1 cellular context compared by ENCODE assay signal in the genomic region with DNA sequence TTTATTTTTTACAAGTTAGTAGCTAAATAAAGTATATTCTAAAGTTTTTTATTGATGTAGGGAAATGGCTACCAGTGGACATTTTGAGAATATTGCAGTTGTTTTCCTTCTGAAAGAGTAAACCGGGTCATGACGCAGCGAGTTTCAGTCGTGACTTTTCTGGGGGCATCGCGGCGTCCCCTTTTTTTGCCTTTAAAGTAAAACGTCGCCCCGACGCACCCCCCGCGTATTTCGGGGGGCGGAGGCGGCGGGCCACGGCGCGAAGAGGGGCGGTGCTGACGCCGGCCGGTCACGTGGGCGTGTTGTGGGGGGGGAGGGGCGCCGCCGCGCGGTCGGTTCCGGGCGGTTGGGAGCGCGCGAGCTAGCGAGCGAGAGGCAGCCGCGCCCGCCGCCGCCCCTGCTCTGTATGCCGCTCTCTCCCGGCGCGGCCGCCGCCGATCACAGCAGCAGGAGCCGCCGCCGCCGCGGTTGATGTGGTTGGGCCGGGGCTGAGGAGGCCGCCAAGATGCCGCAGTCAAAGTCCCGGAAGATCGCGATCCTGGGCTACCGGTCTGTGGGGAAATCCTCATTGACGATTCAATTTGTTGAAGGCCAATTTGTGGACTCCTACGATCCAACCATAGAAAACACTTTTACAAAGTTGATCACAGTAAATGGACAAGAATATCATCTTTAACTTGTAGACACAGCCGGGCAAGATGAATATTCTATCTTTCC.
TF ChIP-seq lines count a peak whose summit lies in the region.
"Not testable (repeated sequence)": the region's sequence is repeated elsewhere in the genome, so short reads cannot be mapped to it uniquely, and the experiment has no call there.

No MANE protein-coding gene starts in this region.

TF ChIP-seq in K562, 482 proteins besides CTCF, POLR2A, EP300 and RAD21 (continued from another document):
- peak in 1 of 2 experiments; percentile 46 for TF ChIP-seq E2F6 (IDR thresholded peaks at IDR 0.05; ENCODE audit: borderline replicate concordance in 1 of 2, extremely low read depth in 1 of 2, insufficient read depth in 1 of 2, insufficient read length in 1 of 2, low read depth in 1 of 2, low read length in 1 of 2, poor library complexity in 1 of 2, severe bottlenecking in 1 of 2)
- 0 out of 2 replicates have a peak, but pooled peaks have one; percentile 30 for TF ChIP-seq EP400 (IDR thresholded peaks at IDR 0.05)
- TF ChIP-seq RB1 (IDR thresholded peaks at IDR 0.05; ENCODE audit: low read depth): 0 out of 2 replicates have a peak, but pooled peaks have one; percentile 35
- TF ChIP-seq CREM (IDR thresholded peaks at IDR 0.05; ENCODE audit: low read depth): peak; percentile 32; the same call in 1 of the 2 replicates
- TF ChIP-seq, protein P1, sequence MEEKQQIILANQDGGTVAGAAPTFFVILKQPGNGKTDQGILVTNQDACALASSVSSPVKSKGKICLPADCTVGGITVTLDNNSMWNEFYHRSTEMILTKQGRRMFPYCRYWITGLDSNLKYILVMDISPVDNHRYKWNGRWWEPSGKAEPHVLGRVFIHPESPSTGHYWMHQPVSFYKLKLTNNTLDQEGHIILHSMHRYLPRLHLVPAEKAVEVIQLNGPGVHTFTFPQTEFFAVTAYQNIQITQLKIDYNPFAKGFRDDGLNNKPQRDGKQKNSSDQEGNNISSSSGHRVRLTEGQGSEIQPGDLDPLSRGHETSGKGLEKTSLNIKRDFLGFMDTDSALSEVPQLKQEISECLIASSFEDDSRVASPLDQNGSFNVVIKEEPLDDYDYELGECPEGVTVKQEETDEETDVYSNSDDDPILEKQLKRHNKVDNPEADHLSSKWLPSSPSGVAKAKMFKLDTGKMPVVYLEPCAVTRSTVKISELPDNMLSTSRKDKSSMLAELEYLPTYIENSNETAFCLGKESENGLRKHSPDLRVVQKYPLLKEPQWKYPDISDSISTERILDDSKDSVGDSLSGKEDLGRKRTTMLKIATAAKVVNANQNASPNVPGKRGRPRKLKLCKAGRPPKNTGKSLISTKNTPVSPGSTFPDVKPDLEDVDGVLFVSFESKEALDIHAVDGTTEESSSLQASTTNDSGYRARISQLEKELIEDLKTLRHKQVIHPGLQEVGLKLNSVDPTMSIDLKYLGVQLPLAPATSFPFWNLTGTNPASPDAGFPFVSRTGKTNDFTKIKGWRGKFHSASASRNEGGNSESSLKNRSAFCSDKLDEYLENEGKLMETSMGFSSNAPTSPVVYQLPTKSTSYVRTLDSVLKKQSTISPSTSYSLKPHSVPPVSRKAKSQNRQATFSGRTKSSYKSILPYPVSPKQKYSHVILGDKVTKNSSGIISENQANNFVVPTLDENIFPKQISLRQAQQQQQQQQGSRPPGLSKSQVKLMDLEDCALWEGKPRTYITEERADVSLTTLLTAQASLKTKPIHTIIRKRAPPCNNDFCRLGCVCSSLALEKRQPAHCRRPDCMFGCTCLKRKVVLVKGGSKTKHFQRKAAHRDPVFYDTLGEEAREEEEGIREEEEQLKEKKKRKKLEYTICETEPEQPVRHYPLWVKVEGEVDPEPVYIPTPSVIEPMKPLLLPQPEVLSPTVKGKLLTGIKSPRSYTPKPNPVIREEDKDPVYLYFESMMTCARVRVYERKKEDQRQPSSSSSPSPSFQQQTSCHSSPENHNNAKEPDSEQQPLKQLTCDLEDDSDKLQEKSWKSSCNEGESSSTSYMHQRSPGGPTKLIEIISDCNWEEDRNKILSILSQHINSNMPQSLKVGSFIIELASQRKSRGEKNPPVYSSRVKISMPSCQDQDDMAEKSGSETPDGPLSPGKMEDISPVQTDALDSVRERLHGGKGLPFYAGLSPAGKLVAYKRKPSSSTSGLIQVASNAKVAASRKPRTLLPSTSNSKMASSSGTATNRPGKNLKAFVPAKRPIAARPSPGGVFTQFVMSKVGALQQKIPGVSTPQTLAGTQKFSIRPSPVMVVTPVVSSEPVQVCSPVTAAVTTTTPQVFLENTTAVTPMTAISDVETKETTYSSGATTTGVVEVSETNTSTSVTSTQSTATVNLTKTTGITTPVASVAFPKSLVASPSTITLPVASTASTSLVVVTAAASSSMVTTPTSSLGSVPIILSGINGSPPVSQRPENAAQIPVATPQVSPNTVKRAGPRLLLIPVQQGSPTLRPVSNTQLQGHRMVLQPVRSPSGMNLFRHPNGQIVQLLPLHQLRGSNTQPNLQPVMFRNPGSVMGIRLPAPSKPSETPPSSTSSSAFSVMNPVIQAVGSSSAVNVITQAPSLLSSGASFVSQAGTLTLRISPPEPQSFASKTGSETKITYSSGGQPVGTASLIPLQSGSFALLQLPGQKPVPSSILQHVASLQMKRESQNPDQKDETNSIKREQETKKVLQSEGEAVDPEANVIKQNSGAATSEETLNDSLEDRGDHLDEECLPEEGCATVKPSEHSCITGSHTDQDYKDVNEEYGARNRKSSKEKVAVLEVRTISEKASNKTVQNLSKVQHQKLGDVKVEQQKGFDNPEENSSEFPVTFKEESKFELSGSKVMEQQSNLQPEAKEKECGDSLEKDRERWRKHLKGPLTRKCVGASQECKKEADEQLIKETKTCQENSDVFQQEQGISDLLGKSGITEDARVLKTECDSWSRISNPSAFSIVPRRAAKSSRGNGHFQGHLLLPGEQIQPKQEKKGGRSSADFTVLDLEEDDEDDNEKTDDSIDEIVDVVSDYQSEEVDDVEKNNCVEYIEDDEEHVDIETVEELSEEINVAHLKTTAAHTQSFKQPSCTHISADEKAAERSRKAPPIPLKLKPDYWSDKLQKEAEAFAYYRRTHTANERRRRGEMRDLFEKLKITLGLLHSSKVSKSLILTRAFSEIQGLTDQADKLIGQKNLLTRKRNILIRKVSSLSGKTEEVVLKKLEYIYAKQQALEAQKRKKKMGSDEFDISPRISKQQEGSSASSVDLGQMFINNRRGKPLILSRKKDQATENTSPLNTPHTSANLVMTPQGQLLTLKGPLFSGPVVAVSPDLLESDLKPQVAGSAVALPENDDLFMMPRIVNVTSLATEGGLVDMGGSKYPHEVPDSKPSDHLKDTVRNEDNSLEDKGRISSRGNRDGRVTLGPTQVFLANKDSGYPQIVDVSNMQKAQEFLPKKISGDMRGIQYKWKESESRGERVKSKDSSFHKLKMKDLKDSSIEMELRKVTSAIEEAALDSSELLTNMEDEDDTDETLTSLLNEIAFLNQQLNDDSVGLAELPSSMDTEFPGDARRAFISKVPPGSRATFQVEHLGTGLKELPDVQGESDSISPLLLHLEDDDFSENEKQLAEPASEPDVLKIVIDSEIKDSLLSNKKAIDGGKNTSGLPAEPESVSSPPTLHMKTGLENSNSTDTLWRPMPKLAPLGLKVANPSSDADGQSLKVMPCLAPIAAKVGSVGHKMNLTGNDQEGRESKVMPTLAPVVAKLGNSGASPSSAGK (IDR thresholded peaks at IDR 0.05): peak; percentile 49
- peak; percentile 22 to 29; a peak in 2 of 4 replicates for TF ChIP-seq NRF1 (conservative IDR thresholded peaks at IDR 0.05 in 1 of 2, IDR thresholded peaks at IDR 0.05 in 1 of 2)
- TF ChIP-seq CTBP1 (IDR thresholded peaks at IDR 0.05; ENCODE audit: borderline replicate concordance): 0 out of 2 replicates have a peak, but pooled peaks have one; percentile 39
- TF ChIP-seq, protein P2, sequence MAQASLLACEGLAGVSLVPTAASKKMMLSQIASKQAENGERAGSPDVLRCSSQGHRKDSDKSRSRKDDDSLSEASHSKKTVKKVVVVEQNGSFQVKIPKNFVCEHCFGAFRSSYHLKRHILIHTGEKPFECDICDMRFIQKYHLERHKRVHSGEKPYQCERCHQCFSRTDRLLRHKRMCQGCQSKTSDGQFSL (CRISPR knock-in tag; IDR thresholded peaks at IDR 0.05): peak; percentile 42; the same call in 1 of the 2 replicates
- TF ChIP-seq, protein P2 (tag; IDR thresholded peaks at IDR 0.05): not testable (repeated sequence)
- TF ChIP-seq GMEB1 (CRISPR knock-in tag; IDR thresholded peaks at IDR 0.05): peak; percentile 44; the same call in 1 of the 2 replicates
- TF ChIP-seq NFE2 (IDR thresholded peaks at IDR 0.05; ENCODE audit: low read depth): 0 out of 2 replicates have a peak, but pooled peaks have one; percentile 23
- TF ChIP-seq, protein P3, sequence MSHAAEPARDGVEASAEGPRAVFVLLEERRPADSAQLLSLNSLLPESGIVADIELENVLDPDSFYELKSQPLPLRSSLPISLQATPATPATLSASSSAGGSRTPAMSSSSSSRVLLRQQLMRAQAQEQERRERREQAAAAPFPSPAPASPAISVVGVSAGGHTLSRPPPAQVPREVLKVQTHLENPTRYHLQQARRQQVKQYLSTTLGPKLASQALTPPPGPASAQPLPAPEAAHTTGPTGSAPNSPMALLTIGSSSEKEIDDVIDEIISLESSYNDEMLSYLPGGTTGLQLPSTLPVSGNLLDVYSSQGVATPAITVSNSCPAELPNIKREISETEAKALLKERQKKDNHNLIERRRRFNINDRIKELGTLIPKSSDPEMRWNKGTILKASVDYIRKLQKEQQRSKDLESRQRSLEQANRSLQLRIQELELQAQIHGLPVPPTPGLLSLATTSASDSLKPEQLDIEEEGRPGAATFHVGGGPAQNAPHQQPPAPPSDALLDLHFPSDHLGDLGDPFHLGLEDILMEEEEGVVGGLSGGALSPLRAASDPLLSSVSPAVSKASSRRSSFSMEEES (CRISPR knock-in tag; IDR thresholded peaks at IDR 0.05): peak; percentile 65
- TF ChIP-seq SMAD4 (CRISPR knock-in tag; conservative IDR thresholded peaks at IDR 0.05): peak; percentile 38; the same call in 1 of the 2 replicates
- peak; percentile 36; the same call in 1 of the 2 replicates for TF ChIP-seq TOE1 (IDR thresholded peaks at IDR 0.05; ENCODE audit: borderline replicate concordance)
- not testable (repeated sequence) for TF ChIP-seq TOE1 (CRISPR knock-in tag; IDR thresholded peaks at IDR 0.05; ENCODE audit: borderline replicate concordance, low read depth)
- TF ChIP-seq POLR2G (IDR thresholded peaks at IDR 0.05; ENCODE audit: low read depth, low read length): peak; percentile 25; the same call in 1 of the 2 replicates
- TF ChIP-seq VEZF1 (CRISPR knock-in tag; IDR thresholded peaks at IDR 0.05): peak; percentile 77
- TF ChIP-seq L3MBTL2 (IDR thresholded peaks at IDR 0.05): peak; percentile 60
- TF ChIP-seq, protein P4, sequence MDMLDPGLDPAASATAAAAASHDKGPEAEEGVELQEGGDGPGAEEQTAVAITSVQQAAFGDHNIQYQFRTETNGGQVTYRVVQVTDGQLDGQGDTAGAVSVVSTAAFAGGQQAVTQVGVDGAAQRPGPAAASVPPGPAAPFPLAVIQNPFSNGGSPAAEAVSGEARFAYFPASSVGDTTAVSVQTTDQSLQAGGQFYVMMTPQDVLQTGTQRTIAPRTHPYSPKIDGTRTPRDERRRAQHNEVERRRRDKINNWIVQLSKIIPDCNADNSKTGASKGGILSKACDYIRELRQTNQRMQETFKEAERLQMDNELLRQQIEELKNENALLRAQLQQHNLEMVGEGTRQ (CRISPR knock-in tag; IDR thresholded peaks at IDR 0.05): 0 out of 2 replicates have a peak, but pooled peaks have one; percentile 36
- 0 out of 2 replicates have a peak, but pooled peaks have one; percentile 29 for TF ChIP-seq MAX (CRISPR knock-in tag; IDR thresholded peaks at IDR 0.05)
- peak in 1 of 2 experiments; percentile 57; a peak in 2 of 4 replicates for TF ChIP-seq MNT (conservative IDR thresholded peaks at IDR 0.05)
